ENCODE assay signal across 4 cellular contexts in the genomic region with DNA sequence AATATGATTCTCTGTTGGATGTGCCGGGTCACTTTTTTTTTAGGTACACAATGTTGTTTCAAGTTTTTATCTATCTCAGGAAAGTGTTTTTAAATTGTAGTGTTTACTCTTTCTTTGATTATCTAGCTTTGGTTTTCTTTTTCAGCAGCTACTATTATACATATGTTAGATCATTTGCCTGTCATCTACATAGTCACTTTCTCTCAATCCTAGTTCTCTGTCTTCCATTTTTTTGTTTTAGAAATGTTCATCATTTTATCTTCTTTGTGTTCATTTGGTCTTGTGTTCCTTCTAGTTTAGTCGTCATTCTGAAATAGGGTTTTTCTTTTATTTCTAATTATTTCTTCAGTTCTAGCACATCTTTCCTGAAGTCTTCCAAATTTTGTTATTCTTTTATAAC. TPM values are rescaled to one million over a fixed set of nuclear protein-coding genes. Genes with fewer than 3 reads are reported as not detected.
"Had no signal": no experiment of that assay in that cellular context is flagged by ENCODE, and none has a peak within 500 bp of the region (broad histone marks: within the 10 kb centered on the region; RNA-seq: fewer than 3 reads in every experiment).

No MANE protein-coding gene starts in this region.

RNA-seq across cellular contexts. Expression of a gene that starts 47.4 kb away (rescaled TPM):
- total RNA-seq: lung microvascular endothelial cell, mammary epithelial cell had no signal
- polyA plus RNA-seq: immature natural killer cell; naive thymus-derived CD4-positive, alpha-beta T cell had no signal
